1 cellular context compared by ENCODE assay signal in the genomic region with DNA sequence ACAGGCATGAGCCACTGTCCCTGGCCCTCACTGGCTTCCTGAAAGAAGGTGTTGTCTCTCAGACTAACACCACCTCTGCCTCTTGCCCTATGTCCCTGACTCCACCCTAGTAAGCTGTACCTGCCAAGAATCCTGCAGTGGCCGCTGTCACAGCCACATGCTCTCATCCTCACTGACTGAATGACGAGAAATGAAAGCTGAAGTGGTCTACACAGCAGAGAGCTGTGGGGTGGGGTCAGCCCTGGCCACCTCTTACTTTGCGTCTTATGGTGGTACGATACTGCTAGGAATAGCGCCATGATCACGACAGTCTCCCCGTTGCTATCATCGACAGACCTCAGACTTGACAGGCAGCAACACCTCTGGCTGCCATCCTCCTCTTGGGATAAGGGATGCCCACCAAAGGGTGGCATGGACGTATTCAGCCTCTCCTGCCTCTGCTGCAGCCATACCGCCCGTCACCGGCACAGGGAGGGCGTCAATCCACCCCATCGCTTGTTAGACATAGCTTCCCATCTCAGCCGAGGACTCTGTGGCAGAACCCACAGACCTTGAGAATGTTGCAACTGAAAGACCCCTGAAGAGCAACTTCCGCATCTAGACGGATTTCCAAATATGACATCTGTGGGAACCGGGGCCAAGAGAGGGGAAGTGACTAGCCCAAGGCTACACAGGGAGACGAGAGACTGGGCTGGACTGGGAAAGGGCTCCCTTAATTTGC.
TF ChIP-seq lines count a peak whose summit lies in the region.

No MANE protein-coding gene starts in this region.

TF ChIP-seq in HEK293T, 16 proteins besides CTCF, POLR2A, EP300 and RAD21 (continued from another document):
- TF ChIP-seq PKNOX1 (IDR thresholded peaks at IDR 0.05) = no peak
- no peak for TF ChIP-seq SP1 (IDR thresholded peaks at IDR 0.05)
- no peak for TF ChIP-seq ELF4 (IDR thresholded peaks at IDR 0.05)
- TF ChIP-seq TARDBP (IDR thresholded peaks at IDR 0.05) = no peak
- no peak for TF ChIP-seq BHLHE40 (IDR thresholded peaks at IDR 0.05; ENCODE audit: borderline replicate concordance)
- TF ChIP-seq FOXK2 (IDR thresholded peaks at IDR 0.05) = no peak
- TF ChIP-seq CTBP1 (IDR thresholded peaks at IDR 0.05; ENCODE audit: borderline replicate concordance) = no peak
- TF ChIP-seq SUZ12 (IDR thresholded peaks at IDR 0.05) = no peak
TF ChIP-seq in HEK293T: peak in this region for 0.
